In genomic region chr3:143442761-143443477, GRCh38 we compare ENCODE assay signal across 11 cellular contexts.
A peak's percentile ranks its signal among the peaks of the same experiment; 100 is the strongest.
DNase-seq lines count a peak whose midpoint lies in the region; ATAC-seq, FAIRE-seq and TF ChIP-seq lines count a peak whose summit lies in the region.
"Had no signal": no experiment of that assay in that cellular context is flagged by ENCODE, and none has a peak within 500 bp of the region (broad histone marks: within the 10 kb centered on the region; RNA-seq: fewer than 3 reads in every experiment).

No MANE protein-coding gene starts in this region.

- CTCF ChIA-PET in OCI-LY7 (lab: Charles Lee; ENCODE audit: unreplicated experiment) = no interaction called here

- H4K20me1 ChIP-seq in GM23248 (ENCODE audit: insufficient read depth) (no peaks in the 10 kb centered on the region), astrocyte (ENCODE audit: insufficient read depth, low read length) (no peaks in the 10 kb centered on the region), OCI-LY7 (ENCODE audit: insufficient read depth, low read length) (no peaks in the 10 kb centered on the region)

- H3K27me3 ChIP-seq in GM23248 (replicated peaks; ENCODE audit: insufficient read depth) (no peaks in the 10 kb centered on the region), astrocyte (ENCODE audit: insufficient read depth, low read length) (no peaks in the 10 kb centered on the region), mesenchymal stem cell (ENCODE audit: control insufficient read depth in 1 of 2, insufficient read depth in 1 of 2, low read length in 2 of 2) (no peaks in the 10 kb centered on the region)
- H3K27me3 ChIP-seq: esophagus muscularis mucosa had no signal

- H3K79me2 ChIP-seq in GM23248 (ENCODE audit: insufficient read depth) (no peaks in the 10 kb centered on the region), astrocyte (ENCODE audit: insufficient read depth, low read length) (no peaks in the 10 kb centered on the region), OCI-LY7 (ENCODE audit: insufficient read depth, low read depth, low read length) (no peaks in the 10 kb centered on the region)

- peak overlapping the region; percentile 11; the same call in 1 of the 2 replicates for H2AFZ ChIP-seq in GM23248
- no peak overlapping the region for H2AFZ ChIP-seq in astrocyte (ENCODE audit: low read depth, low read length)
- H2AFZ ChIP-seq in mesenchymal stem cell (ENCODE audit: low read depth, low read length) = no peak overlapping the region
- no peak overlapping the region for H2AFZ ChIP-seq in OCI-LY7 (ENCODE audit: low read length)

- no peak overlapping the region for H2BK120ac ChIP-seq in mesenchymal stem cell (ENCODE audit: low read depth, low read length)

- H2BK15ac ChIP-seq in mesenchymal stem cell (ENCODE audit: low read depth, poor library complexity, severe bottlenecking) = no peak overlapping the region

- peaks cover 28% of the 10 kb centered on the region for H3K4me1 Mint-ChIP-seq in astrocyte (ENCODE audit: low read depth, unreplicated experiment)

- in situ Hi-C loops in GM23248 (cut with MboI) = no loop called here

- intact Hi-C loops in OCI-LY7 (cut with micrococcal nuclease; ENCODE audit: unreplicated experiment) = no loop called here

- H3K4me2 ChIP-seq in GM23248 (ENCODE audit: unreplicated experiment) (peak overlapping the region; percentile 49), astrocyte (ENCODE audit: low read length) (peak overlapping the region; percentile 51), mesenchymal stem cell (ENCODE audit: low read length, poor library complexity, severe bottlenecking) (no peak overlapping the region), OCI-LY7 (ENCODE audit: low read length) (no peak overlapping the region)

- POLR2A ChIA-PET in OCI-LY7 (lab: Charles Lee) = interaction anchor here (0.5 to 1.1 kb wide), 3 partner anchors 71 to 1792 kb away, joined by 3 to 5 read pairs (median 4); no protein-coding TSS in a partner anchor

- H2BK5ac ChIP-seq in mesenchymal stem cell (ENCODE audit: low read depth, low read length, poor library complexity, severe bottlenecking) = no peak overlapping the region

- H3K36me3 ChIP-seq in GM23248 (ENCODE audit: low read depth) (no peaks in the 10 kb centered on the region), astrocyte (ENCODE audit: insufficient read depth, low read length) (no peaks in the 10 kb centered on the region), mesenchymal stem cell (ENCODE audit: control insufficient read depth in 1 of 2, insufficient read depth in 2 of 2, low read depth in 1 of 2, low read length in 2 of 2) (no peaks in the 10 kb centered on the region), OCI-LY7 (ENCODE audit: insufficient read depth, low read length) (no peaks in the 10 kb centered on the region)
- H3K36me3 ChIP-seq: esophagus muscularis mucosa had no signal

- DNase-seq in AG08395 (ENCODE audit: low spot score) (peak; percentile 10), GM23248 (peak; percentile 49), astrocyte (ENCODE audit: low read depth) (peak; percentile 45), mesenchymal stem cell (peak; percentile 76), OCI-LY7 (ENCODE audit: low spot score) (no peak)
- DNase-seq: Caco-2, NCI-H1048 had no signal

- peaks cover 5% of the 10 kb centered on the region for H3K9me3 Mint-ChIP-seq in astrocyte (ENCODE audit: unreplicated experiment)

- 94 to 96% methylated on average over 4 of the region's 4 CpGs for WGBS in GM23248 (ENCODE audit: low coverage in 1 of 2, low lambda C conversion rate in 2 of 2, missing lambda C conversion rate in 2 of 2), 2 experiments
- WGBS in mesenchymal stem cell = 93% methylated on average over 3 of the region's 4 CpGs

- no peak overlapping the region for H3K4me3 ChIP-seq in GM23248
- H3K4me3 ChIP-seq in astrocyte (ENCODE audit: insufficient read depth, low read depth, low read length) = no peak overlapping the region
- no peak overlapping the region for H3K4me3 ChIP-seq in mesenchymal stem cell (ENCODE audit: insufficient read depth in 1 of 2, low read depth in 1 of 2, low read length in 2 of 2)
- no peak overlapping the region for H3K4me3 ChIP-seq in OCI-LY7 (ENCODE audit: low read depth, low read length, poor library complexity, severe bottlenecking)
- H3K4me3 ChIP-seq: esophagus muscularis mucosa had no signal

- TF ChIP-seq CTCF in astrocyte (IDR thresholded peaks at IDR 0.05; ENCODE audit: insufficient read depth, low read depth, low read length) = no peak
- no peak for TF ChIP-seq CTCF in OCI-LY7 (conservative IDR thresholded peaks at IDR 0.05; ENCODE audit: low read length)

- H3K14ac ChIP-seq in mesenchymal stem cell (ENCODE audit: low read length in 2 of 2) = no peak overlapping the region

- H4K91ac ChIP-seq in mesenchymal stem cell (ENCODE audit: low read length) = no peak overlapping the region

- H3K9me2 ChIP-seq in GM23248 (ENCODE audit: insufficient read depth) = 0 out of 2 replicates have a peak, but pooled peaks cover 6% of the 10 kb centered on the region
- H3K9me2 ChIP-seq in OCI-LY7 (ENCODE audit: insufficient read depth, low read length) = no peaks in the 10 kb centered on the region

- H3F3A ChIP-seq in GM23248 (ENCODE audit: insufficient read depth) = peaks cover 6% of the 10 kb centered on the region; the same call in 1 of the 2 replicates

- ATAC-seq in GM18873 (IDR thresholded peaks at IDR 0.05; ENCODE audit: low FRiP score, unreplicated experiment) (no peak), GM21723 (IDR thresholded peaks at IDR 0.05; ENCODE audit: unreplicated experiment) (no peak), GM19395 (IDR thresholded peaks at IDR 0.05; ENCODE audit: unreplicated experiment) (no peak)

- H3K27ac ChIP-seq in GM23248 (peak overlapping the region; percentile 54), astrocyte (ENCODE audit: low read depth, low read length) (peak overlapping the region; percentile 69), mesenchymal stem cell (ENCODE audit: low read length, poor library complexity, severe bottlenecking) (no peak overlapping the region), OCI-LY7 (ENCODE audit: low read depth, low read length, poor library complexity, severe bottlenecking) (no peak overlapping the region)

- peak overlapping the region in 1 of 2 experiments; percentile 43 for H3K18ac ChIP-seq in mesenchymal stem cell (ENCODE audit: low read depth in 1 of 2, low read length in 2 of 2)

- peak overlapping the region; percentile 27 for H4K8ac ChIP-seq in mesenchymal stem cell (ENCODE audit: low read length)

- H3K4me1 ChIP-seq in GM23248 (ENCODE audit: insufficient read depth) (peaks cover 31% of the 10 kb centered on the region), astrocyte (ENCODE audit: insufficient read depth, low read length) (peaks cover 25% of the 10 kb centered on the region), mesenchymal stem cell (ENCODE audit: control insufficient read depth, insufficient read depth, low read depth, low read length) (peaks cover 2% of the 10 kb centered on the region), OCI-LY7 (ENCODE audit: insufficient read depth, low read length, poor library complexity, severe bottlenecking) (no peaks in the 10 kb centered on the region)
- H3K4me1 ChIP-seq: Caco-2 had no signal

- H3K79me1 ChIP-seq in mesenchymal stem cell (replicated peaks; ENCODE audit: low read length, poor library complexity, severe bottlenecking) = no peaks in the 10 kb centered on the region

- H3K9me3 ChIP-seq in GM23248 (ENCODE audit: low read depth) (no peaks in the 10 kb centered on the region), astrocyte (ENCODE audit: insufficient read depth, low read depth, low read length) (no peaks in the 10 kb centered on the region), mesenchymal stem cell (ENCODE audit: control insufficient read depth, low read length) (no peaks in the 10 kb centered on the region), OCI-LY7 (ENCODE audit: low read length) (no peaks in the 10 kb centered on the region)
- H3K9me3 ChIP-seq: Caco-2, esophagus muscularis mucosa had no signal

- peaks cover 6% of the 10 kb centered on the region for H3K27me3 Mint-ChIP-seq in astrocyte (ENCODE audit: low read depth, unreplicated experiment)

- peak overlapping the region; percentile 69 to 91 for H2BK12ac ChIP-seq in mesenchymal stem cell (ENCODE audit: low read length in 2 of 2)

- H3K4ac ChIP-seq in mesenchymal stem cell (ENCODE audit: low read depth in 1 of 2, low read length in 2 of 2) = peak overlapping the region; percentile 24 to 32

- FAIRE-seq in astrocyte (lab: Jason Lieb, UNC) = no peak

- H3K4me3 Mint-ChIP-seq in astrocyte (ENCODE audit: unreplicated experiment) = no peak overlapping the region

- H3K27ac Mint-ChIP-seq in astrocyte (ENCODE audit: unreplicated experiment) = peak overlapping the region; percentile 73

- H3K9ac ChIP-seq in GM23248 (no peak overlapping the region; the same call in 1 of the 2 replicates), astrocyte (ENCODE audit: low read length) (peak overlapping the region; percentile 14), mesenchymal stem cell (ENCODE audit: low read length) (peak overlapping the region; percentile 60)

- H3K36me3 Mint-ChIP-seq in astrocyte (ENCODE audit: low read depth, unreplicated experiment) = no peaks in the 10 kb centered on the region

- peak overlapping the region; percentile 31 for H2AK5ac ChIP-seq in mesenchymal stem cell (ENCODE audit: low read length, severe bottlenecking)

- no peak overlapping the region for H3K23ac ChIP-seq in mesenchymal stem cell (ENCODE audit: low read length in 2 of 2)

- no TSS peak for BruUV-seq in OCI-LY7 (replicated peaks; lab: Mats Ljungman, UMichigan)

Comparison
In these comparisons a context has a peak if more than half of its experiments do, and no peak if none do; other contexts are left out.
1. H3K27ac ChIP-seq: peak in GM23248 (single experiment) and astrocyte (single experiment); none in mesenchymal stem cell (single experiment) and OCI-LY7 (single experiment).
2. H3K4me2 ChIP-seq: peak in GM23248 (single experiment) and astrocyte (single experiment); none in mesenchymal stem cell (single experiment) and OCI-LY7 (single experiment).